22 cellular contexts compared by ENCODE assay signal in genomic region chr21:45480701-45481500, GRCh38.
"Had no signal": no experiment of that assay in that cellular context is flagged by ENCODE, and none has a peak within 500 bp of the region (broad histone marks: within the 10 kb centered on the region; RNA-seq: fewer than 3 reads in every experiment).

No MANE protein-coding gene starts in this region.

- H3K9me3 Mint-ChIP-seq: activated T-cell treated with anti-CD3 and anti-CD28 coated beads, Interleukin-2, amount 50 U/mL, for 4 hours; T-helper 1 cell treated with Interleukin-12 subunit alpha and Interleukin-12 subunit beta and Interleukin-4 antibody, amounts not matched to agents 30 μg/mL and 1 μg/mL, for 36 hours had no signal

- H3K36me3 Mint-ChIP-seq: activated CD8-positive, alpha-beta memory T cell treated with anti-CD3 and anti-CD28 coated beads, Interleukin-2, amount 10 ng/mL, durations not matched to agents 7 days and 5 days; activated naive CD8-positive, alpha-beta T cell had no signal

- FAIRE-seq: K562 had no signal

- H3K27me3 ChIP-seq: adrenal gland, Peyer's patch had no signal

- H3K27me3 Mint-ChIP-seq: activated CD8-positive, alpha-beta memory T cell treated with anti-CD3 and anti-CD28 coated beads, Interleukin-2, amount 10 ng/mL, durations not matched to agents 7 days and 5 days; activated naive CD8-positive, alpha-beta T cell had no signal

- DNase-seq: activated CD4-positive, alpha-beta T cell treated with anti-CD3 and anti-CD28 coated beads for 4 hours; activated CD8-positive, alpha-beta memory T cell treated with anti-CD3 and anti-CD28 coated beads, Interleukin-2, amount 10 ng/mL, durations not matched to agents 7 days and 5 days; activated gamma-delta T cell; activated naive CD4-positive, alpha-beta T cell treated with anti-CD3 and anti-CD28 coated beads for 36 hours; activated T-cell treated with anti-CD3 and anti-CD28 coated beads, Interleukin-2, amount 50 U/mL, for 4 hours; adrenal gland; anterior cingulate cortex; caudate nucleus; Karpas-422; NCI-H1105 treated with DMSO at 0.1 percent for 48 hours; NCI-H1436 treated with DMSO at 0.1 percent for 48 hours; NCI-H187; NCI-H2081; NCI-H446; NCI-H524; Peyer's patch; SHP77 treated with DMSO at 0.1 percent for 48 hours had no signal

- H3K4me3 Mint-ChIP-seq: activated CD8-positive, alpha-beta memory T cell treated with anti-CD3 and anti-CD28 coated beads, Interleukin-2, amount 10 ng/mL, durations not matched to agents 7 days and 5 days; activated naive CD4-positive, alpha-beta T cell treated with anti-CD3 and anti-CD28 coated beads for 36 hours; activated T-cell treated with anti-CD3 and anti-CD28 coated beads, Interleukin-2, amount 50 U/mL, for 4 hours; T-helper 1 cell treated with Interleukin-12 subunit alpha and Interleukin-12 subunit beta and Interleukin-4 antibody, amounts not matched to agents 30 μg/mL and 1 μg/mL, for 36 hours had no signal

- H3K9me3 ChIP-seq: adrenal gland, Peyer's patch had no signal

- H3K4me3 ChIP-seq: adrenal gland, K562, Peyer's patch had no signal

- H3K27ac ChIP-seq: adrenal gland, Peyer's patch, RWPE1 had no signal

- ATAC-seq: activated CD4-positive, CD25-positive, alpha-beta regulatory T cell treated with anti-CD3 and anti-CD28 coated beads, Interleukin-2, amount 50 U/mL, for 24 hours; activated CD8-positive, alpha-beta memory T cell treated with anti-CD3 and anti-CD28 coated beads, Interleukin-2, amount 10 ng/mL, durations not matched to agents 7 days and 5 days; activated T-cell treated with anti-CD3 and anti-CD28 coated beads, Interleukin-2, amount 50 U/mL, for 4 hours; K562 had no signal

- H3K27ac Mint-ChIP-seq: activated naive CD4-positive, alpha-beta T cell treated with anti-CD3 and anti-CD28 coated beads for 36 hours; activated naive CD8-positive, alpha-beta T cell had no signal
